Comparison of ENCODE assay signal across 10 cellular contexts in genomic region chr4:137961051-137961438, GRCh38.
DNase-seq lines count a peak whose midpoint lies in the region; ATAC-seq and TF ChIP-seq lines count a peak whose summit lies in the region.
"Had no signal": no experiment of that assay in that cellular context is flagged by ENCODE, and none has a peak within 500 bp of the region (broad histone marks: within the 10 kb centered on the region; RNA-seq: fewer than 3 reads in every experiment).

No MANE protein-coding gene starts in this region.

- no peak overlapping the region for H2AFZ ChIP-seq in smooth muscle cell (ENCODE audit: low read depth)

- H3K9me3 ChIP-seq in smooth muscle cell (replicated peaks; ENCODE audit: low read depth), result no peaks in the 10 kb centered on the region
- H3K9me3 ChIP-seq: A549 had no signal

- H3K4me1 ChIP-seq in smooth muscle cell (ENCODE audit: low read depth), result peaks cover 7% of the 10 kb centered on the region
- H3K4me1 ChIP-seq: A549 had no signal

- H3F3A ChIP-seq in smooth muscle cell (ENCODE audit: low read depth), result no peaks in the 10 kb centered on the region

- ATAC-seq in SK-N-SH treated with all-trans-retinoic acid at 6 μM for 48 hours (peak; percentile 78), GM19397 (IDR thresholded peaks at IDR 0.05; ENCODE audit: unreplicated experiment) (no peak)
- ATAC-seq: A549 had no signal

- DNase-seq in NOMO-1 treated with DMSO at 0.1 percent for 48 hours (lab: John Stamatoyannopoulos, UW; ENCODE audit: unreplicated experiment) (peak; percentile 4), NOMO-1 treated with dmso at 0.1 percent for 144 hours (lab: John Stamatoyannopoulos, UW; ENCODE audit: unreplicated experiment) (no peak), foreskin fibroblast (peak; percentile 86 to 93), smooth muscle cell (lab: John Stamatoyannopoulos, UW; ENCODE audit: unreplicated experiment) (no peak), occipital lobe (lab: John Stamatoyannopoulos, UW) (no peak)
- no peak for DNase-seq in effector CD8-positive, alpha-beta T cell (lab: John Stamatoyannopoulos, UW)
- DNase-seq: NCI-H1105 had no signal

- H3K27me3 ChIP-seq in smooth muscle cell (ENCODE audit: low read depth), result no peaks in the 10 kb centered on the region

- H3K27ac ChIP-seq in smooth muscle cell (ENCODE audit: low read depth), result peak overlapping the region; percentile 2
- H3K27ac ChIP-seq: A549 had no signal

- no peak overlapping the region for H3K4me2 ChIP-seq in smooth muscle cell
- H3K4me2 ChIP-seq: A549 had no signal

- H3K79me2 ChIP-seq in smooth muscle cell (ENCODE audit: low read depth), result no peaks in the 10 kb centered on the region

- H3K4me3 ChIP-seq in foreskin fibroblast (ENCODE audit: low read depth in 1 of 2, low read length in 2 of 2) (no peak overlapping the region), smooth muscle cell (no peak overlapping the region)
- H3K4me3 ChIP-seq: A549 had no signal

- no peaks in the 10 kb centered on the region for H3K36me3 ChIP-seq in smooth muscle cell (ENCODE audit: low read depth)

- TF ChIP-seq CTCF in foreskin fibroblast (IDR thresholded peaks at IDR 0.05; ENCODE audit: low read depth, low read length) (no peak), smooth muscle cell (IDR thresholded peaks at IDR 0.05; ENCODE audit: borderline replicate concordance, insufficient read depth, poor library complexity, severe bottlenecking) (no peak)

- no peaks in the 10 kb centered on the region for H4K20me1 ChIP-seq in smooth muscle cell (ENCODE audit: low read depth)

- H3K9ac ChIP-seq in smooth muscle cell (ENCODE audit: low read depth), result no peak overlapping the region

TF ChIP-seq in SK-N-SH treated with all-trans-retinoic acid at 6 μM for 48 hours, 23 proteins besides CTCF, POLR2A, EP300 and RAD21:
- TF ChIP-seq ZNF70 (CRISPR knock-in tag; IDR thresholded peaks at IDR 0.05), result no peak
- no peak for TF ChIP-seq TCF4 (CRISPR knock-in tag; IDR thresholded peaks at IDR 0.05; ENCODE audit: borderline replicate concordance)
- no peak for TF ChIP-seq ZNF8 (CRISPR knock-in tag; IDR thresholded peaks at IDR 0.05)

Comparison
In these comparisons a context has a peak if more than half of its experiments do, and no peak if none do; other contexts are left out.
1. DNase-seq: peak in NOMO-1 treated with DMSO at 0.1 percent for 48 hours (single experiment) and foreskin fibroblast (2 of 2); none in NOMO-1 treated with dmso at 0.1 percent for 144 hours (single experiment), smooth muscle cell (single experiment), occipital lobe (single experiment) and effector CD8-positive, alpha-beta T cell (single experiment).